In the genomic region with DNA sequence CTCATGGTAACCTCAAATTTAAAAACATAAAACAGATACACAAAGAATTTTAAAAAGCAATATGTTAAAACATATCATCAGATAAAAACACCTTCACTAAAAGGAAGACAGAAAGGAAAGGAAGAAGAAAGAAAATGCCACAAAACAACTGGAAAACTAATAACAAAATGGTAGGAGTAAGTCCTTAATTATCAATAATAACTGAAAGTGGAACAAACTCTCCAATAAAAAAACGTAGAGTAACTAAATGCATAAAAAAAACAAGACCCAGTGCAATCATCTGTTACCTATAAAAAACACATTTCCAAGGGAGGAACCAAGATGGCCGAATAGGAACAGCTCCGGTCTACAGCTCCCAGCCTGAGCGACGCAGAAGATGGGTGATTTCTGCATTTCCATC, we compare ENCODE assay signal across 1 cellular context.
TF ChIP-seq lines count a peak whose summit lies in the region.

No MANE protein-coding gene starts in this region.

TF ChIP-seq in K562, 482 proteins besides CTCF, POLR2A, EP300 and RAD21 (continued from another document and continues in another):
- TF ChIP-seq, protein P1, sequence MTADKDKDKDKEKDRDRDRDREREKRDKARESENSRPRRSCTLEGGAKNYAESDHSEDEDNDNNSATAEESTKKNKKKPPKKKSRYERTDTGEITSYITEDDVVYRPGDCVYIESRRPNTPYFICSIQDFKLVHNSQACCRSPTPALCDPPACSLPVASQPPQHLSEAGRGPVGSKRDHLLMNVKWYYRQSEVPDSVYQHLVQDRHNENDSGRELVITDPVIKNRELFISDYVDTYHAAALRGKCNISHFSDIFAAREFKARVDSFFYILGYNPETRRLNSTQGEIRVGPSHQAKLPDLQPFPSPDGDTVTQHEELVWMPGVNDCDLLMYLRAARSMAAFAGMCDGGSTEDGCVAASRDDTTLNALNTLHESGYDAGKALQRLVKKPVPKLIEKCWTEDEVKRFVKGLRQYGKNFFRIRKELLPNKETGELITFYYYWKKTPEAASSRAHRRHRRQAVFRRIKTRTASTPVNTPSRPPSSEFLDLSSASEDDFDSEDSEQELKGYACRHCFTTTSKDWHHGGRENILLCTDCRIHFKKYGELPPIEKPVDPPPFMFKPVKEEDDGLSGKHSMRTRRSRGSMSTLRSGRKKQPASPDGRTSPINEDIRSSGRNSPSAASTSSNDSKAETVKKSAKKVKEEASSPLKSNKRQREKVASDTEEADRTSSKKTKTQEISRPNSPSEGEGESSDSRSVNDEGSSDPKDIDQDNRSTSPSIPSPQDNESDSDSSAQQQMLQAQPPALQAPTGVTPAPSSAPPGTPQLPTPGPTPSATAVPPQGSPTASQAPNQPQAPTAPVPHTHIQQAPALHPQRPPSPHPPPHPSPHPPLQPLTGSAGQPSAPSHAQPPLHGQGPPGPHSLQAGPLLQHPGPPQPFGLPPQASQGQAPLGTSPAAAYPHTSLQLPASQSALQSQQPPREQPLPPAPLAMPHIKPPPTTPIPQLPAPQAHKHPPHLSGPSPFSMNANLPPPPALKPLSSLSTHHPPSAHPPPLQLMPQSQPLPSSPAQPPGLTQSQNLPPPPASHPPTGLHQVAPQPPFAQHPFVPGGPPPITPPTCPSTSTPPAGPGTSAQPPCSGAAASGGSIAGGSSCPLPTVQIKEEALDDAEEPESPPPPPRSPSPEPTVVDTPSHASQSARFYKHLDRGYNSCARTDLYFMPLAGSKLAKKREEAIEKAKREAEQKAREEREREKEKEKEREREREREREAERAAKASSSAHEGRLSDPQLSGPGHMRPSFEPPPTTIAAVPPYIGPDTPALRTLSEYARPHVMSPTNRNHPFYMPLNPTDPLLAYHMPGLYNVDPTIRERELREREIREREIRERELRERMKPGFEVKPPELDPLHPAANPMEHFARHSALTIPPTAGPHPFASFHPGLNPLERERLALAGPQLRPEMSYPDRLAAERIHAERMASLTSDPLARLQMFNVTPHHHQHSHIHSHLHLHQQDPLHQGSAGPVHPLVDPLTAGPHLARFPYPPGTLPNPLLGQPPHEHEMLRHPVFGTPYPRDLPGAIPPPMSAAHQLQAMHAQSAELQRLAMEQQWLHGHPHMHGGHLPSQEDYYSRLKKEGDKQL (CRISPR knock-in tag; IDR thresholded peaks at IDR 0.05; ENCODE audit: borderline replicate concordance), result no peak
- TF ChIP-seq, protein P2, sequence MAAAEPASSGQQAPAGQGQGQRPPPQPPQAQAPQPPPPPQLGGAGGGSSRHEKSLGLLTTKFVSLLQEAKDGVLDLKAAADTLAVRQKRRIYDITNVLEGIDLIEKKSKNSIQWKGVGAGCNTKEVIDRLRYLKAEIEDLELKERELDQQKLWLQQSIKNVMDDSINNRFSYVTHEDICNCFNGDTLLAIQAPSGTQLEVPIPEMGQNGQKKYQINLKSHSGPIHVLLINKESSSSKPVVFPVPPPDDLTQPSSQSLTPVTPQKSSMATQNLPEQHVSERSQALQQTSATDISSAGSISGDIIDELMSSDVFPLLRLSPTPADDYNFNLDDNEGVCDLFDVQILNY (CRISPR knock-in tag; IDR thresholded peaks at IDR 0.05), result no peak
- no peak for TF ChIP-seq POLR3A (IDR thresholded peaks at IDR 0.05; ENCODE audit: borderline replicate concordance, extremely low read depth, insufficient read depth, insufficient read length)
- peak in 1 of 2 experiments; percentile 23; a peak in 1 of 4 replicates for TF ChIP-seq HDAC1 (IDR thresholded peaks at IDR 0.05)
- TF ChIP-seq FIP1L1 (IDR thresholded peaks at IDR 0.05; ENCODE audit: low read depth, low read length, poor library complexity, severe bottlenecking), result no peak
- TF ChIP-seq, protein P3, sequence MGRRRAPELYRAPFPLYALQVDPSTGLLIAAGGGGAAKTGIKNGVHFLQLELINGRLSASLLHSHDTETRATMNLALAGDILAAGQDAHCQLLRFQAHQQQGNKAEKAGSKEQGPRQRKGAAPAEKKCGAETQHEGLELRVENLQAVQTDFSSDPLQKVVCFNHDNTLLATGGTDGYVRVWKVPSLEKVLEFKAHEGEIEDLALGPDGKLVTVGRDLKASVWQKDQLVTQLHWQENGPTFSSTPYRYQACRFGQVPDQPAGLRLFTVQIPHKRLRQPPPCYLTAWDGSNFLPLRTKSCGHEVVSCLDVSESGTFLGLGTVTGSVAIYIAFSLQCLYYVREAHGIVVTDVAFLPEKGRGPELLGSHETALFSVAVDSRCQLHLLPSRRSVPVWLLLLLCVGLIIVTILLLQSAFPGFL (CRISPR knock-in tag; IDR thresholded peaks at IDR 0.05), result no peak
- no peak for TF ChIP-seq SREBF1 (IDR thresholded peaks at IDR 0.05; ENCODE audit: borderline replicate concordance, low read depth, low read length)
- no peak for TF ChIP-seq ZNF717 (CRISPR knock-in tag; IDR thresholded peaks at IDR 0.05)
- no peak for TF ChIP-seq KDM2B (CRISPR knock-in tag; IDR thresholded peaks at IDR 0.05)
- TF ChIP-seq ZNF445 (CRISPR knock-in tag; IDR thresholded peaks at IDR 0.05; ENCODE audit: low read depth), result no peak
- TF ChIP-seq ZNF551 (CRISPR knock-in tag; IDR thresholded peaks at IDR 0.05), result no peak
- TF ChIP-seq, protein P4, sequence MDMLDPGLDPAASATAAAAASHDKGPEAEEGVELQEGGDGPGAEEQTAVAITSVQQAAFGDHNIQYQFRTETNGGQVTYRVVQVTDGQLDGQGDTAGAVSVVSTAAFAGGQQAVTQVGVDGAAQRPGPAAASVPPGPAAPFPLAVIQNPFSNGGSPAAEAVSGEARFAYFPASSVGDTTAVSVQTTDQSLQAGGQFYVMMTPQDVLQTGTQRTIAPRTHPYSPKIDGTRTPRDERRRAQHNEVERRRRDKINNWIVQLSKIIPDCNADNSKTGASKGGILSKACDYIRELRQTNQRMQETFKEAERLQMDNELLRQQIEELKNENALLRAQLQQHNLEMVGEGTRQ (CRISPR knock-in tag; IDR thresholded peaks at IDR 0.05), result no peak
- no peak for TF ChIP-seq PCBP2 (IDR thresholded peaks at IDR 0.05; ENCODE audit: low read depth, low read length, poor library complexity, severe bottlenecking)
- TF ChIP-seq SOX6 (IDR thresholded peaks at IDR 0.05), result no peak
- TF ChIP-seq ZNF324 (CRISPR knock-in tag; IDR thresholded peaks at IDR 0.05), result no peak
- TF ChIP-seq FOXM1 (IDR thresholded peaks at IDR 0.05; ENCODE audit: low read depth), result no peak
- no peak for TF ChIP-seq FOXM1 (CRISPR knock-in tag; IDR thresholded peaks at IDR 0.05; ENCODE audit: low read depth)
- no peak for TF ChIP-seq NR2C1 (IDR thresholded peaks at IDR 0.05)
- TF ChIP-seq NR2C1 (tag; IDR thresholded peaks at IDR 0.05), result no peak
- no peak for TF ChIP-seq CBX1 (IDR thresholded peaks at IDR 0.05; ENCODE audit: low read depth)
- TF ChIP-seq EWSR1 (IDR thresholded peaks at IDR 0.05; ENCODE audit: borderline replicate concordance, low read depth, partially characterized antibody), result no peak
- TF ChIP-seq SREBF2 (CRISPR knock-in tag; IDR thresholded peaks at IDR 0.05), result no peak
- TF ChIP-seq, protein P5, sequence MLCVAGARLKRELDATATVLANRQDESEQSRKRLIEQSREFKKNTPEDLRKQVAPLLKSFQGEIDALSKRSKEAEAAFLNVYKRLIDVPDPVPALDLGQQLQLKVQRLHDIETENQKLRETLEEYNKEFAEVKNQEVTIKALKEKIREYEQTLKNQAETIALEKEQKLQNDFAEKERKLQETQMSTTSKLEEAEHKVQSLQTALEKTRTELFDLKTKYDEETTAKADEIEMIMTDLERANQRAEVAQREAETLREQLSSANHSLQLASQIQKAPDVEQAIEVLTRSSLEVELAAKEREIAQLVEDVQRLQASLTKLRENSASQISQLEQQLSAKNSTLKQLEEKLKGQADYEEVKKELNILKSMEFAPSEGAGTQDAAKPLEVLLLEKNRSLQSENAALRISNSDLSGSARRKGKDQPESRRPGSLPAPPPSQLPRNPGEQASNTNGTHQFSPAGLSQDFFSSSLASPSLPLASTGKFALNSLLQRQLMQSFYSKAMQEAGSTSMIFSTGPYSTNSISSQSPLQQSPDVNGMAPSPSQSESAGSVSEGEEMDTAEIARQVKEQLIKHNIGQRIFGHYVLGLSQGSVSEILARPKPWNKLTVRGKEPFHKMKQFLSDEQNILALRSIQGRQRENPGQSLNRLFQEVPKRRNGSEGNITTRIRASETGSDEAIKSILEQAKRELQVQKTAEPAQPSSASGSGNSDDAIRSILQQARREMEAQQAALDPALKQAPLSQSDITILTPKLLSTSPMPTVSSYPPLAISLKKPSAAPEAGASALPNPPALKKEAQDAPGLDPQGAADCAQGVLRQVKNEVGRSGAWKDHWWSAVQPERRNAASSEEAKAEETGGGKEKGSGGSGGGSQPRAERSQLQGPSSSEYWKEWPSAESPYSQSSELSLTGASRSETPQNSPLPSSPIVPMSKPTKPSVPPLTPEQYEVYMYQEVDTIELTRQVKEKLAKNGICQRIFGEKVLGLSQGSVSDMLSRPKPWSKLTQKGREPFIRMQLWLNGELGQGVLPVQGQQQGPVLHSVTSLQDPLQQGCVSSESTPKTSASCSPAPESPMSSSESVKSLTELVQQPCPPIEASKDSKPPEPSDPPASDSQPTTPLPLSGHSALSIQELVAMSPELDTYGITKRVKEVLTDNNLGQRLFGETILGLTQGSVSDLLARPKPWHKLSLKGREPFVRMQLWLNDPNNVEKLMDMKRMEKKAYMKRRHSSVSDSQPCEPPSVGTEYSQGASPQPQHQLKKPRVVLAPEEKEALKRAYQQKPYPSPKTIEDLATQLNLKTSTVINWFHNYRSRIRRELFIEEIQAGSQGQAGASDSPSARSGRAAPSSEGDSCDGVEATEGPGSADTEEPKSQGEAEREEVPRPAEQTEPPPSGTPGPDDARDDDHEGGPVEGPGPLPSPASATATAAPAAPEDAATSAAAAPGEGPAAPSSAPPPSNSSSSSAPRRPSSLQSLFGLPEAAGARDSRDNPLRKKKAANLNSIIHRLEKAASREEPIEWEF (CRISPR knock-in tag; IDR thresholded peaks at IDR 0.05), result no peak
- TF ChIP-seq TAF9B (IDR thresholded peaks at IDR 0.05; ENCODE audit: partially characterized antibody), result peak; percentile 72
- no peak for TF ChIP-seq BACH1 (tag; IDR thresholded peaks at IDR 0.05)
- TF ChIP-seq DACH1 (IDR thresholded peaks at IDR 0.05; ENCODE audit: partially characterized antibody), result no peak
- no peak for TF ChIP-seq ADNP (tag; IDR thresholded peaks at IDR 0.05)
- no peak for TF ChIP-seq CHD2 (IDR thresholded peaks at IDR 0.05; ENCODE audit: low read depth, low read length)
- TF ChIP-seq, protein P6, sequence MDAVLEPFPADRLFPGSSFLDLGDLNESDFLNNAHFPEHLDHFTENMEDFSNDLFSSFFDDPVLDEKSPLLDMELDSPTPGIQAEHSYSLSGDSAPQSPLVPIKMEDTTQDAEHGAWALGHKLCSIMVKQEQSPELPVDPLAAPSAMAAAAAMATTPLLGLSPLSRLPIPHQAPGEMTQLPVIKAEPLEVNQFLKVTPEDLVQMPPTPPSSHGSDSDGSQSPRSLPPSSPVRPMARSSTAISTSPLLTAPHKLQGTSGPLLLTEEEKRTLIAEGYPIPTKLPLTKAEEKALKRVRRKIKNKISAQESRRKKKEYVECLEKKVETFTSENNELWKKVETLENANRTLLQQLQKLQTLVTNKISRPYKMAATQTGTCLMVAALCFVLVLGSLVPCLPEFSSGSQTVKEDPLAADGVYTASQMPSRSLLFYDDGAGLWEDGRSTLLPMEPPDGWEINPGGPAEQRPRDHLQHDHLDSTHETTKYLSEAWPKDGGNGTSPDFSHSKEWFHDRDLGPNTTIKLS (IDR thresholded peaks at IDR 0.05; ENCODE audit: borderline replicate concordance, low read depth), result no peak
- no peak for TF ChIP-seq PTRF (tag; IDR thresholded peaks at IDR 0.05)
